In the genomic region with DNA sequence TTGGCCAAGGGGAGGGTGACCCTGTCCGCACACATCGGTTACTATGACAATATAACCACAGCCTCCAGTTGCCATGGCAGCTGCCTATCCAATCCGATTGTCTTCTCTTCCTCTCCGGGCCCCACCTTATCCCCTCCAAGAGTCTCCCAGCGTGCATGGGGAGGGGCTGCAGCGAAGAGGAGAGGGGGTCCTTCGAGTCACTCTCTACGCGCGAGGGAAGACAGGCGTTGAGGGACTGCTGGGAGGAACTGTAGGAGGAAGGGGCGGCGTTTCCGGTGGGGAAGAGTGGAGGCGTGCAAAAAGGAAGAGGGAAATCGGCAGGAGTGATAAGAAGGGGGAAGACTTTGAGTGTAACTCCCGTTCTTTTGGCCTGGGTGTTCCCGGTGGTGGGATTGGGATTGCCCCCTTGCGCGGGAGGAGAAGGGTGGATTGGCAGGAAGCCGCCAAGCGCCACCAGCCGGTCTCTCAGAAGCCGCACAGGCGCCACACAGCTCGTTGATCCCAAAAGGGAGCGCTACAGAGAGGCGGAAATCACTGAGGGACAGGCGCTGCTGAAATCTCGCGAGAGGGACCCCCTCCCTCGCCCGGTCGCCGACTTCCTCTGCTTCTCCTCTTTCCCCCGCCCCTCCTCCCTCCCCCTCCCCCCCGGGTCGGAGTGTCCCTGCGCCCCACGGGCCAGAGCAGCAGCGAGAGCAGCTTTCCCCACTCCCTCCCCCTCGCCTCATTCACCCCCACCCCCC, we compare ENCODE assay signal across 1 cellular context.
TF ChIP-seq lines count a peak whose summit lies in the region.

No MANE protein-coding gene starts in this region.

TF ChIP-seq in HepG2, 621 proteins besides CTCF, POLR2A, EP300 and RAD21 (continued from another document and continues in another):
- TF ChIP-seq, protein P1, sequence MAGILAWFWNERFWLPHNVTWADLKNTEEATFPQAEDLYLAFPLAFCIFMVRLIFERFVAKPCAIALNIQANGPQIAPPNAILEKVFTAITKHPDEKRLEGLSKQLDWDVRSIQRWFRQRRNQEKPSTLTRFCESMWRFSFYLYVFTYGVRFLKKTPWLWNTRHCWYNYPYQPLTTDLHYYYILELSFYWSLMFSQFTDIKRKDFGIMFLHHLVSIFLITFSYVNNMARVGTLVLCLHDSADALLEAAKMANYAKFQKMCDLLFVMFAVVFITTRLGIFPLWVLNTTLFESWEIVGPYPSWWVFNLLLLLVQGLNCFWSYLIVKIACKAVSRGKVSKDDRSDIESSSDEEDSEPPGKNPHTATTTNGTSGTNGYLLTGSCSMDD (CRISPR knock-in tag; IDR thresholded peaks at IDR 0.05), result no peak
- TF ChIP-seq JUND (CRISPR knock-in tag; IDR thresholded peaks at IDR 0.05), result no peak
- TF ChIP-seq SP1 (IDR thresholded peaks at IDR 0.05), result peak; percentile 77
- TF ChIP-seq SP1 (CRISPR knock-in tag; IDR thresholded peaks at IDR 0.05), result peak; percentile 79
- peak; percentile 48; the same call in 1 of the 2 replicates for TF ChIP-seq TARDBP (CRISPR knock-in tag; IDR thresholded peaks at IDR 0.05)
- TF ChIP-seq NFYB (CRISPR knock-in tag; IDR thresholded peaks at IDR 0.05), result peak; percentile 71
- TF ChIP-seq ARHGAP35 (CRISPR knock-in tag; IDR thresholded peaks at IDR 0.05; ENCODE audit: borderline replicate concordance), result no peak
- TF ChIP-seq, protein P2, sequence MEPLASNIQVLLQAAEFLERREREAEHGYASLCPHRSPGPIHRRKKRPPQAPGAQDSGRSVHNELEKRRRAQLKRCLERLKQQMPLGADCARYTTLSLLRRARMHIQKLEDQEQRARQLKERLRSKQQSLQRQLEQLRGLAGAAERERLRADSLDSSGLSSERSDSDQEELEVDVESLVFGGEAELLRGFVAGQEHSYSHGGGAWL (CRISPR knock-in tag; IDR thresholded peaks at IDR 0.05), result 0 out of 2 replicates have a peak, but pooled peaks have one; percentile 10
- peak; percentile 85; the same call in 1 of the 2 replicates for TF ChIP-seq ZNF670 (CRISPR knock-in tag; IDR thresholded peaks at IDR 0.05; ENCODE audit: borderline replicate concordance)
- TF ChIP-seq SIN3B (IDR thresholded peaks at IDR 0.05; ENCODE audit: low read length), result peak; percentile 86
- no peak for TF ChIP-seq SRSF9 (IDR thresholded peaks at IDR 0.05; ENCODE audit: borderline replicate concordance, insufficient read depth, low read depth, low read length, poor library complexity, severe bottlenecking)
- TF ChIP-seq, protein P3, sequence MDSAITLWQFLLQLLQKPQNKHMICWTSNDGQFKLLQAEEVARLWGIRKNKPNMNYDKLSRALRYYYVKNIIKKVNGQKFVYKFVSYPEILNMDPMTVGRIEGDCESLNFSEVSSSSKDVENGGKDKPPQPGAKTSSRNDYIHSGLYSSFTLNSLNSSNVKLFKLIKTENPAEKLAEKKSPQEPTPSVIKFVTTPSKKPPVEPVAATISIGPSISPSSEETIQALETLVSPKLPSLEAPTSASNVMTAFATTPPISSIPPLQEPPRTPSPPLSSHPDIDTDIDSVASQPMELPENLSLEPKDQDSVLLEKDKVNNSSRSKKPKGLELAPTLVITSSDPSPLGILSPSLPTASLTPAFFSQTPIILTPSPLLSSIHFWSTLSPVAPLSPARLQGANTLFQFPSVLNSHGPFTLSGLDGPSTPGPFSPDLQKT (CRISPR knock-in tag; IDR thresholded peaks at IDR 0.05; ENCODE audit: borderline replicate concordance), result no peak
- TF ChIP-seq, protein P4, sequence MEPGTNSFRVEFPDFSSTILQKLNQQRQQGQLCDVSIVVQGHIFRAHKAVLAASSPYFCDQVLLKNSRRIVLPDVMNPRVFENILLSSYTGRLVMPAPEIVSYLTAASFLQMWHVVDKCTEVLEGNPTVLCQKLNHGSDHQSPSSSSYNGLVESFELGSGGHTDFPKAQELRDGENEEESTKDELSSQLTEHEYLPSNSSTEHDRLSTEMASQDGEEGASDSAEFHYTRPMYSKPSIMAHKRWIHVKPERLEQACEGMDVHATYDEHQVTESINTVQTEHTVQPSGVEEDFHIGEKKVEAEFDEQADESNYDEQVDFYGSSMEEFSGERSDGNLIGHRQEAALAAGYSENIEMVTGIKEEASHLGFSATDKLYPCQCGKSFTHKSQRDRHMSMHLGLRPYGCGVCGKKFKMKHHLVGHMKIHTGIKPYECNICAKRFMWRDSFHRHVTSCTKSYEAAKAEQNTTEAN (CRISPR knock-in tag; conservative IDR thresholded peaks at IDR 0.05), result no peak; the same call in 1 of the 2 replicates
- TF ChIP-seq ZNF274 (CRISPR knock-in tag; IDR thresholded peaks at IDR 0.05), result no peak
- peak; percentile 88 for TF ChIP-seq YEATS2 (CRISPR knock-in tag; IDR thresholded peaks at IDR 0.05; ENCODE audit: borderline replicate concordance)
- peak; percentile 18; the same call in 1 of the 2 replicates for TF ChIP-seq ZNF556 (CRISPR knock-in tag; IDR thresholded peaks at IDR 0.05; ENCODE audit: borderline replicate concordance)
- no peak for TF ChIP-seq PRPF4 (IDR thresholded peaks at IDR 0.05; ENCODE audit: low read depth, low read length, poor library complexity, severe bottlenecking)
- no peak for TF ChIP-seq TMF1 (CRISPR knock-in tag; IDR thresholded peaks at IDR 0.05; ENCODE audit: low read depth)
- TF ChIP-seq, protein P5, sequence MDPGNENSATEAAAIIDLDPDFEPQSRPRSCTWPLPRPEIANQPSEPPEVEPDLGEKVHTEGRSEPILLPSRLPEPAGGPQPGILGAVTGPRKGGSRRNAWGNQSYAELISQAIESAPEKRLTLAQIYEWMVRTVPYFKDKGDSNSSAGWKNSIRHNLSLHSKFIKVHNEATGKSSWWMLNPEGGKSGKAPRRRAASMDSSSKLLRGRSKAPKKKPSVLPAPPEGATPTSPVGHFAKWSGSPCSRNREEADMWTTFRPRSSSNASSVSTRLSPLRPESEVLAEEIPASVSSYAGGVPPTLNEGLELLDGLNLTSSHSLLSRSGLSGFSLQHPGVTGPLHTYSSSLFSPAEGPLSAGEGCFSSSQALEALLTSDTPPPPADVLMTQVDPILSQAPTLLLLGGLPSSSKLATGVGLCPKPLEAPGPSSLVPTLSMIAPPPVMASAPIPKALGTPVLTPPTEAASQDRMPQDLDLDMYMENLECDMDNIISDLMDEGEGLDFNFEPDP (CRISPR knock-in tag; conservative IDR thresholded peaks at IDR 0.05), result no peak
- TF ChIP-seq ZFX (CRISPR knock-in tag; IDR thresholded peaks at IDR 0.05; ENCODE audit: low read depth), result no peak; the same call in 1 of the 2 replicates
- peak; percentile 59 for TF ChIP-seq BORCS8-MEF2B (CRISPR knock-in tag; IDR thresholded peaks at IDR 0.05)
- TF ChIP-seq KDM3A (CRISPR knock-in tag; IDR thresholded peaks at IDR 0.05; ENCODE audit: low read depth), result no peak; the same call in 1 of the 2 replicates
- peak; percentile 65; the same call in 1 of the 2 replicates for TF ChIP-seq ATF1 (CRISPR knock-in tag; IDR thresholded peaks at IDR 0.05)
- TF ChIP-seq KDM5A (IDR thresholded peaks at IDR 0.05; ENCODE audit: borderline replicate concordance, low read length), result peak; percentile 98
- TF ChIP-seq, protein P6, sequence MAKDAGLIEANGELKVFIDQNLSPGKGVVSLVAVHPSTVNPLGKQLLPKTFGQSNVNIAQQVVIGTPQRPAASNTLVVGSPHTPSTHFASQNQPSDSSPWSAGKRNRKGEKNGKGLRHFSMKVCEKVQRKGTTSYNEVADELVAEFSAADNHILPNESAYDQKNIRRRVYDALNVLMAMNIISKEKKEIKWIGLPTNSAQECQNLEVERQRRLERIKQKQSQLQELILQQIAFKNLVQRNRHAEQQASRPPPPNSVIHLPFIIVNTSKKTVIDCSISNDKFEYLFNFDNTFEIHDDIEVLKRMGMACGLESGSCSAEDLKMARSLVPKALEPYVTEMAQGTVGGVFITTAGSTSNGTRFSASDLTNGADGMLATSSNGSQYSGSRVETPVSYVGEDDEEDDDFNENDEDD (CRISPR knock-in tag; IDR thresholded peaks at IDR 0.05; ENCODE audit: borderline replicate concordance), result peak; percentile 87
- TF ChIP-seq SNAPC2 (CRISPR knock-in tag; IDR thresholded peaks at IDR 0.05), result no peak
- TF ChIP-seq ZNF350 (CRISPR knock-in tag; IDR thresholded peaks at IDR 0.05; ENCODE audit: borderline replicate concordance, low read depth), result no peak; the same call in none of the 2 replicates
- no peak; the same call in 1 of the 2 replicates for TF ChIP-seq ZNF629 (CRISPR knock-in tag; conservative IDR thresholded peaks at IDR 0.05)
- TF ChIP-seq, protein P7, sequence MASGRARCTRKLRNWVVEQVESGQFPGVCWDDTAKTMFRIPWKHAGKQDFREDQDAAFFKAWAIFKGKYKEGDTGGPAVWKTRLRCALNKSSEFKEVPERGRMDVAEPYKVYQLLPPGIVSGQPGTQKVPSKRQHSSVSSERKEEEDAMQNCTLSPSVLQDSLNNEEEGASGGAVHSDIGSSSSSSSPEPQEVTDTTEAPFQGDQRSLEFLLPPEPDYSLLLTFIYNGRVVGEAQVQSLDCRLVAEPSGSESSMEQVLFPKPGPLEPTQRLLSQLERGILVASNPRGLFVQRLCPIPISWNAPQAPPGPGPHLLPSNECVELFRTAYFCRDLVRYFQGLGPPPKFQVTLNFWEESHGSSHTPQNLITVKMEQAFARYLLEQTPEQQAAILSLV (CRISPR knock-in tag; IDR thresholded peaks at IDR 0.05; ENCODE audit: borderline replicate concordance), result no peak
- TF ChIP-seq, protein P8, sequence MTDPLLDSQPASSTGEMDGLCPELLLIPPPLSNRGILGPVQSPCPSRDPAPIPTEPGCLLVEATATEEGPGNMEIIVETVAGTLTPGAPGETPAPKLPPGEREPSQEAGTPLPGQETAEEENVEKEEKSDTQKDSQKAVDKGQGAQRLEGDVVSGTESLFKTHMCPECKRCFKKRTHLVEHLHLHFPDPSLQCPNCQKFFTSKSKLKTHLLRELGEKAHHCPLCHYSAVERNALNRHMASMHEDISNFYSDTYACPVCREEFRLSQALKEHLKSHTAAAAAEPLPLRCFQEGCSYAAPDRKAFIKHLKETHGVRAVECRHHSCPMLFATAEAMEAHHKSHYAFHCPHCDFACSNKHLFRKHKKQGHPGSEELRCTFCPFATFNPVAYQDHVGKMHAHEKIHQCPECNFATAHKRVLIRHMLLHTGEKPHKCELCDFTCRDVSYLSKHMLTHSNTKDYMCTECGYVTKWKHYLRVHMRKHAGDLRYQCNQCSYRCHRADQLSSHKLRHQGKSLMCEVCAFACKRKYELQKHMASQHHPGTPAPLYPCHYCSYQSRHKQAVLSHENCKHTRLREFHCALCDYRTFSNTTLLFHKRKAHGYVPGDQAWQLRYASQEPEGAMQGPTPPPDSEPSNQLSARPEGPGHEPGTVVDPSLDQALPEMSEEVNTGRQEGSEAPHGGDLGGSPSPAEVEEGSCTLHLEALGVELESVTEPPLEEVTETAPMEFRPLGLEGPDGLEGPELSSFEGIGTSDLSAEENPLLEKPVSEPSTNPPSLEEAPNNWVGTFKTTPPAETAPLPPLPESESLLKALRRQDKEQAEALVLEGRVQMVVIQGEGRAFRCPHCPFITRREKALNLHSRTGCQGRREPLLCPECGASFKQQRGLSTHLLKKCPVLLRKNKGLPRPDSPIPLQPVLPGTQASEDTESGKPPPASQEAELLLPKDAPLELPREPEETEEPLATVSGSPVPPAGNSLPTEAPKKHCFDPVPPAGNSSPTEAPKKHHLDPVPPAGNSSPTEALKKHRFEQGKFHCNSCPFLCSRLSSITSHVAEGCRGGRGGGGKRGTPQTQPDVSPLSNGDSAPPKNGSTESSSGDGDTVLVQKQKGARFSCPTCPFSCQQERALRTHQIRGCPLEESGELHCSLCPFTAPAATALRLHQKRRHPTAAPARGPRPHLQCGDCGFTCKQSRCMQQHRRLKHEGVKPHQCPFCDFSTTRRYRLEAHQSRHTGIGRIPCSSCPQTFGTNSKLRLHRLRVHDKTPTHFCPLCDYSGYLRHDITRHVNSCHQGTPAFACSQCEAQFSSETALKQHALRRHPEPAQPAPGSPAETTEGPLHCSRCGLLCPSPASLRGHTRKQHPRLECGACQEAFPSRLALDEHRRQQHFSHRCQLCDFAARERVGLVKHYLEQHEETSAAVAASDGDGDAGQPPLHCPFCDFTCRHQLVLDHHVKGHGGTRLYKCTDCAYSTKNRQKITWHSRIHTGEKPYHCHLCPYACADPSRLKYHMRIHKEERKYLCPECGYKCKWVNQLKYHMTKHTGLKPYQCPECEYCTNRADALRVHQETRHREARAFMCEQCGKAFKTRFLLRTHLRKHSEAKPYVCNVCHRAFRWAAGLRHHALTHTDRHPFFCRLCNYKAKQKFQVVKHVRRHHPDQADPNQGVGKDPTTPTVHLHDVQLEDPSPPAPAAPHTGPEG (CRISPR knock-in tag; IDR thresholded peaks at IDR 0.05), result peak; percentile 13; the same call in 1 of the 2 replicates
- TF ChIP-seq ERF (CRISPR knock-in tag; IDR thresholded peaks at IDR 0.05), result peak; percentile 33; the same call in 1 of the 2 replicates
- TF ChIP-seq ZIK1 (CRISPR knock-in tag; IDR thresholded peaks at IDR 0.05; ENCODE audit: borderline replicate concordance, low read depth), result no peak
- TF ChIP-seq RARA (CRISPR knock-in tag; IDR thresholded peaks at IDR 0.05), result no peak
- TF ChIP-seq ZNF644 (CRISPR knock-in tag; IDR thresholded peaks at IDR 0.05; ENCODE audit: low read depth), result no peak
- TF ChIP-seq GFI1 (CRISPR knock-in tag; IDR thresholded peaks at IDR 0.05; ENCODE audit: borderline replicate concordance), result no peak
- TF ChIP-seq, protein P9, sequence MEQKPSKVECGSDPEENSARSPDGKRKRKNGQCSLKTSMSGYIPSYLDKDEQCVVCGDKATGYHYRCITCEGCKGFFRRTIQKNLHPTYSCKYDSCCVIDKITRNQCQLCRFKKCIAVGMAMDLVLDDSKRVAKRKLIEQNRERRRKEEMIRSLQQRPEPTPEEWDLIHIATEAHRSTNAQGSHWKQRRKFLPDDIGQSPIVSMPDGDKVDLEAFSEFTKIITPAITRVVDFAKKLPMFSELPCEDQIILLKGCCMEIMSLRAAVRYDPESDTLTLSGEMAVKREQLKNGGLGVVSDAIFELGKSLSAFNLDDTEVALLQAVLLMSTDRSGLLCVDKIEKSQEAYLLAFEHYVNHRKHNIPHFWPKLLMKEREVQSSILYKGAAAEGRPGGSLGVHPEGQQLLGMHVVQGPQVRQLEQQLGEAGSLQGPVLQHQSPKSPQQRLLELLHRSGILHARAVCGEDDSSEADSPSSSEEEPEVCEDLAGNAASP (CRISPR knock-in tag; IDR thresholded peaks at IDR 0.05; ENCODE audit: borderline replicate concordance), result peak; percentile 65; the same call in 1 of the 2 replicates
- TF ChIP-seq, protein P10, sequence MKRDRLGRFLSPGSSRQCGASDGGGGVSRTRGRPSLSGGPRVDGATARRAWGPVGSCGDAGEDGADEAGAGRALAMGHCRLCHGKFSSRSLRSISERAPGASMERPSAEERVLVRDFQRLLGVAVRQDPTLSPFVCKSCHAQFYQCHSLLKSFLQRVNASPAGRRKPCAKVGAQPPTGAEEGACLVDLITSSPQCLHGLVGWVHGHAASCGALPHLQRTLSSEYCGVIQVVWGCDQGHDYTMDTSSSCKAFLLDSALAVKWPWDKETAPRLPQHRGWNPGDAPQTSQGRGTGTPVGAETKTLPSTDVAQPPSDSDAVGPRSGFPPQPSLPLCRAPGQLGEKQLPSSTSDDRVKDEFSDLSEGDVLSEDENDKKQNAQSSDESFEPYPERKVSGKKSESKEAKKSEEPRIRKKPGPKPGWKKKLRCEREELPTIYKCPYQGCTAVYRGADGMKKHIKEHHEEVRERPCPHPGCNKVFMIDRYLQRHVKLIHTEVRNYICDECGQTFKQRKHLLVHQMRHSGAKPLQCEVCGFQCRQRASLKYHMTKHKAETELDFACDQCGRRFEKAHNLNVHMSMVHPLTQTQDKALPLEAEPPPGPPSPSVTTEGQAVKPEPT (CRISPR knock-in tag; IDR thresholded peaks at IDR 0.05; ENCODE audit: low read depth), result no peak; the same call in 1 of the 2 replicates
- no peak for TF ChIP-seq ZNF879 (CRISPR knock-in tag; IDR thresholded peaks at IDR 0.05)
